10 cellular contexts compared by ENCODE assay signal in the genomic region with DNA sequence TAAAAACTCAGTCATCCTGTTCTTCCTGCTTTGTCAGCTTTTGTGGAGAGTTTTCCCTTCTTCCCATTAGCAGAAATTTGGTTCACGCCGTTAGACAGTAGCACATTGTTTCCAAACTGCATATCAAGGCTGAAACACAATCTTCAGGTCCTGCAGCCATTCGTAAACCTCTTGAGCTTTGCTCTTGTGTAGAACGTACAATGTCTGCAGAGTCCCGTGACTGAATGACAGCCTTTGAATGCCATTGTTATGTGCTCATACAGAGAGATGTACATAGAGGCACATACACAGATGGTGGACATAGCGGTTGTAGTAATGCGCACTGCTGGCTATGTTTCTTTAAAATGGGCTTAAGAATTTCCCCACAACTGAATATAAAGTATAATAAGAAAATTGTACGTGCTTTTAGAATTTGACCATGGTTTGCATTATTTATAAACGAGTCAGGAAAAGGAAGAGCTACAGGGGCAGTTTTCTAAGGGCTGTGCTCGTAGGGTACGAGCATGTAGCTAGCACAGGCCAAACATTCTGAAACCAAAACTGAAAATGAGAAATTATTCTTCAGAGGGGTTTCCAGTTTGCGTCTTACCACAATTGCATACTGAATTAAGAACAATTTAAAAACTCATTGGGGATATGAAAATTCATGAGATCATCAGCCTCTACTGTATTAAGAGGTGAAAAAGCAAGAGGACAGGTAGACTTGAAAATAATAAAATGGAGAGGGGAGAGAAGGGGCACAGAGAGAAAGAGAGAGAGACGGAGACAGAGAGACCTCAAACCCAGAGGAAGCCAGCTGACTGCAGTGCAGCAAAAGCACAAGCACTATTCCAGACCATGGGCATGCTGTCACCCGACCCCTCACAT.
DNase-seq lines count a peak whose midpoint lies in the region; ATAC-seq, FAIRE-seq and TF ChIP-seq lines count a peak whose summit lies in the region.
"Had no signal": no experiment of that assay in that cellular context is flagged by ENCODE, and none has a peak within 500 bp of the region (broad histone marks: within the 10 kb centered on the region; RNA-seq: fewer than 3 reads in every experiment).

No MANE protein-coding gene starts in this region.

- H3K79me2 ChIP-seq in osteoblast (ENCODE audit: insufficient read depth, low read length) = no peaks in the 10 kb centered on the region

- no peaks in the 10 kb centered on the region for H4K20me1 ChIP-seq in osteoblast (ENCODE audit: insufficient read depth, low read length)

- H3K9me3 Mint-ChIP-seq in IgD-negative memory B cell = no peaks in the 10 kb centered on the region
- H3K9me3 Mint-ChIP-seq in memory B cell = no peaks in the 10 kb centered on the region

- H3K27me3 ChIP-seq in osteoblast (ENCODE audit: insufficient read depth, low read length) = no peaks in the 10 kb centered on the region

- H3K9me3 ChIP-seq in osteoblast (ENCODE audit: low read depth, low read length) = no peaks in the 10 kb centered on the region

- ATAC-seq in GM21528 (IDR thresholded peaks at IDR 0.05; ENCODE audit: low FRiP score, unreplicated experiment) = peak; percentile 91
- ATAC-seq in memory B cell (ENCODE audit: low read depth) = peak; percentile 84

- no peak for FAIRE-seq in RCC 7860 (lab: Jason Lieb, UNC)

- no peak overlapping the region for H3K4me3 ChIP-seq in osteoblast (ENCODE audit: insufficient read depth, low read length)

- DNase-seq in DMS53 (lab: John Stamatoyannopoulos, UW) = peak; percentile 57
- DNase-seq in DMS53 treated with DMSO at 0.1 percent for 48 hours (lab: John Stamatoyannopoulos, UW; ENCODE audit: unreplicated experiment) = no peak
- no peak for DNase-seq in memory B cell (ENCODE audit: low spot score in 2 of 2)
- no peak for DNase-seq in osteoblast (ENCODE audit: insufficient read length, low spot score, missing footprints)
- DNase-seq in SKM-1 treated with dmso at 0.1 percent for 144 hours (lab: John Stamatoyannopoulos, UW; ENCODE audit: unreplicated experiment) = no peak
- no peak for DNase-seq in RCC 7860 (ENCODE audit: low spot score)
- DNase-seq: NCI-H1092 treated with DMSO at 0.1 percent for 48 hours had no signal

- H3K4me2 ChIP-seq in osteoblast (ENCODE audit: insufficient read depth, low read length) = no peak overlapping the region

- H3K4me1 Mint-ChIP-seq in IgD-negative memory B cell (peaks cover 4 to 9% (median 8%) of the 10 kb centered on the region in 3 donors), memory B cell (peaks cover 13% of the 10 kb centered on the region)

- H3K27me3 Mint-ChIP-seq in IgD-negative memory B cell (peaks cover 2% of the 10 kb centered on the region), memory B cell (no peaks in the 10 kb centered on the region)

- TF ChIP-seq CTCF in osteoblast (IDR thresholded peaks at IDR 0.05; ENCODE audit: extremely low read depth, low read depth, low read length) = no peak

- H3K36me3 ChIP-seq in osteoblast (ENCODE audit: insufficient read depth, low read length) = no peaks in the 10 kb centered on the region

- no peak overlapping the region for H3K27ac ChIP-seq in osteoblast (ENCODE audit: low read depth, low read length)
- H3K27ac ChIP-seq: 22Rv1 had no signal

- peak overlapping the region; percentile 68 to 91 (median 80) for H3K4me3 Mint-ChIP-seq in IgD-negative memory B cell
- H3K4me3 Mint-ChIP-seq in memory B cell = peak overlapping the region; percentile 91

- no peaks in the 10 kb centered on the region for H3K4me1 ChIP-seq in osteoblast (ENCODE audit: insufficient read depth, low read length)

- H3K36me3 Mint-ChIP-seq in IgD-negative memory B cell (no peaks in the 10 kb centered on the region), memory B cell (no peaks in the 10 kb centered on the region)

- H3K27ac Mint-ChIP-seq in IgD-negative memory B cell (peak overlapping the region in 2 of 3 donors; percentile 32 to 86), memory B cell (peak overlapping the region; percentile 87)

- no peak overlapping the region for H2AFZ ChIP-seq in osteoblast (ENCODE audit: low read length)
